ENCODE assay signal across 28 cellular contexts in the genomic region with DNA sequence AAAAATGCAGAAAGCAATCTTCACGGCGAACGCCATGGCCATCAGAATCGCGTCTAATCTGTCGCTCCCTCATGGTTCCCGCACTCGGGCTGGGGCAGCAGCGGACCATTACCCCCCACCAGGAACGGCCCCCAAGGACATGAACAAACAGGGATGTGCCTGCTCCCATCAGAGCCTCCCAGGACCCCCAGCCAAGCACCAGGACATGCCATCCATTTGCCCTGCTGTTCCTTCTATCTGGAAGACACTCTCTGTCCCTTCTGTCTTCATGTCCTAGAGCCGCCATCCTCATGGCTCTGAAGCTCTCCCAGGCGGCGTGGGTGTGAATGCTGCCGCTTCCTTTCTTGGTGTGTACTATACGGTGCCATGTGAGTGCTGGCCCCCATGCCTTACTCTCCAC.
"Had no signal": no experiment of that assay in that cellular context is flagged by ENCODE, and none has a peak within 500 bp of the region (broad histone marks: within the 10 kb centered on the region; RNA-seq: fewer than 3 reads in every experiment).

No MANE protein-coding gene starts in this region.

- H3K9me3 Mint-ChIP-seq: neural progenitor cell; stimulated activated naive CD8-positive, alpha-beta T cell treated with anti-CD3 and anti-CD28 coated beads, Interleukin-15, Interleukin-2, amounts not matched to agents 100 ng/mL and 50 ng/mL, for 24 hours had no signal

- H3K4me3 Mint-ChIP-seq: naive thymus-derived CD4-positive, alpha-beta T cell; nephron; neural progenitor cell; stimulated activated naive B cell treated with anti-CD40 and anti-IgM and Interleukin-4, amounts not matched to agents 10 μg/mL and 1 μg/mL and 100 μg/mL, for 72 hours; stimulated activated naive CD8-positive, alpha-beta T cell treated with anti-CD3 and anti-CD28 coated beads, Interleukin-15, Interleukin-2, amounts not matched to agents 100 ng/mL and 50 ng/mL, for 24 hours had no signal

- H3K27me3 Mint-ChIP-seq: stimulated activated naive B cell treated with anti-CD40 and anti-IgM and Interleukin-4, amounts not matched to agents 10 μg/mL and 1 μg/mL and 100 μg/mL, for 72 hours; stimulated activated naive CD8-positive, alpha-beta T cell treated with anti-CD3 and anti-CD28 coated beads, Interleukin-15, Interleukin-2, amounts not matched to agents 100 ng/mL and 50 ng/mL, for 24 hours had no signal

- H3K4me3 ChIP-seq: dorsolateral prefrontal cortex, esophagus muscularis mucosa, gastroesophageal sphincter, heart right ventricle, left lung, neural progenitor cell, psoas muscle, skin epidermis, spleen, thoracic aorta, tibial nerve, upper lobe of right lung, uterus had no signal

- DNase-seq: dorsolateral prefrontal cortex; effector CD4-positive, alpha-beta T cell; foreskin keratinocyte; heart right ventricle; hippocampal formation; left cardiac atrium; left lung; mesenchymal stem cell; midbrain; naive thymus-derived CD4-positive, alpha-beta T cell; nucleus accumbens; psoas muscle; right cardiac atrium; spleen; stimulated activated CD4-positive, alpha-beta T cell treated with anti-CD3 and anti-CD28 coated beads, Interleukin-4, amount 100 ng/mL, for 4 hours; stimulated activated naive B cell treated with anti-CD40 and anti-IgM and Interleukin-4, amounts not matched to agents 10 μg/mL and 1 μg/mL and 100 μg/mL, for 72 hours; upper lobe of right lung; uterus had no signal

- H3K4me1 ChIP-seq: esophagus muscularis mucosa, gastroesophageal sphincter, heart right ventricle, left lung, neural progenitor cell, psoas muscle, spleen, tibial nerve, upper lobe of right lung, uterus had no signal

- H3K4me1 Mint-ChIP-seq: neural progenitor cell; stimulated activated naive B cell treated with anti-CD40 and anti-IgM and Interleukin-4, amounts not matched to agents 10 μg/mL and 1 μg/mL and 100 μg/mL, for 72 hours had no signal

- H3K27me3 ChIP-seq: foreskin keratinocyte, neural progenitor cell, tibial nerve, upper lobe of right lung, uterus had no signal

- FAIRE-seq: endothelial cell of umbilical vein, islet of Langerhans had no signal

- H3K4me2 ChIP-seq: neural progenitor cell had no signal

- ATAC-seq: foreskin keratinocyte; gastroesophageal sphincter; left cardiac atrium; left lung; naive thymus-derived CD4-positive, alpha-beta T cell; psoas muscle; right cardiac atrium; stimulated activated naive B cell treated with anti-CD40 and anti-IgM and Interleukin-4, amounts not matched to agents 10 μg/mL and 1 μg/mL and 100 μg/mL, for 72 hours; upper lobe of right lung had no signal

- H3K36me3 ChIP-seq: esophagus muscularis mucosa, gastroesophageal sphincter, heart right ventricle, left lung, neural progenitor cell, spleen, thoracic aorta, tibial nerve, upper lobe of right lung, uterus had no signal

- H3K9me3 ChIP-seq: esophagus muscularis mucosa, gastroesophageal sphincter, left lung, psoas muscle, thoracic aorta, tibial nerve, upper lobe of right lung, uterus had no signal

- H3K27ac Mint-ChIP-seq: nephron; neural progenitor cell; stimulated activated naive B cell treated with anti-CD40 and anti-IgM and Interleukin-4, amounts not matched to agents 10 μg/mL and 1 μg/mL and 100 μg/mL, for 72 hours; stimulated activated naive CD8-positive, alpha-beta T cell treated with anti-CD3 and anti-CD28 coated beads, Interleukin-15, Interleukin-2, amounts not matched to agents 100 ng/mL and 50 ng/mL, for 24 hours had no signal

- H3K36me3 Mint-ChIP-seq: naive thymus-derived CD4-positive, alpha-beta T cell; neural progenitor cell; stimulated activated naive B cell treated with anti-CD40 and anti-IgM and Interleukin-4, amounts not matched to agents 10 μg/mL and 1 μg/mL and 100 μg/mL, for 72 hours had no signal

- H3K27ac ChIP-seq: dorsolateral prefrontal cortex, esophagus muscularis mucosa, foreskin keratinocyte, gastroesophageal sphincter, heart right ventricle, left lung, neural progenitor cell, psoas muscle, skin epidermis, spleen, thoracic aorta, tibial nerve, upper lobe of right lung, uterus had no signal
